Comparison of ENCODE assay signal across 8 cellular contexts in genomic region chrX:551306-551705, GRCh38.
"Had no signal": no experiment of that assay in that cellular context is flagged by ENCODE, and none has a peak within 500 bp of the region (broad histone marks: within the 10 kb centered on the region; RNA-seq: fewer than 3 reads in every experiment).

No MANE protein-coding gene starts in this region.

- H3K9me3 ChIP-seq: HAP-1 had no signal

- H3K4me3 ChIP-seq: GM23248, HAP-1 had no signal

- DNase-seq: GM23248, GOT3, HFFc6, IMR-90, KBM-7 had no signal

- H3K27ac ChIP-seq: GM23248 had no signal

- H3K27ac Mint-ChIP-seq: HFFc6 had no signal

- H3K4me3 Mint-ChIP-seq: HFFc6 had no signal

- H2AFZ ChIP-seq: GM23248 had no signal

- H3K9ac ChIP-seq: GM23248 had no signal

- H3K36me3 ChIP-seq: HAP-1 had no signal

- ATAC-seq: HCT116 had no signal

- H3K4me1 ChIP-seq: HAP-1 had no signal

- FAIRE-seq: H54 had no signal
